1 cellular context compared by ENCODE assay signal in genomic region chrX:52422884-52423283, GRCh38.
TF ChIP-seq lines count a peak whose summit lies in the region.

No MANE protein-coding gene starts in this region.

TF ChIP-seq in IMR-90, 13 proteins besides CTCF, POLR2A, EP300 and RAD21:
- TF ChIP-seq CEBPB (IDR thresholded peaks at IDR 0.05; ENCODE audit: low read depth, low read length) (peak; percentile 56; the same call in 1 of the 2 replicates), CHD1 (IDR thresholded peaks at IDR 0.05; ENCODE audit: low read depth, low read length) (no peak)
TF ChIP-seq in IMR-90: peak in this region for 1.
